In the genomic region with DNA sequence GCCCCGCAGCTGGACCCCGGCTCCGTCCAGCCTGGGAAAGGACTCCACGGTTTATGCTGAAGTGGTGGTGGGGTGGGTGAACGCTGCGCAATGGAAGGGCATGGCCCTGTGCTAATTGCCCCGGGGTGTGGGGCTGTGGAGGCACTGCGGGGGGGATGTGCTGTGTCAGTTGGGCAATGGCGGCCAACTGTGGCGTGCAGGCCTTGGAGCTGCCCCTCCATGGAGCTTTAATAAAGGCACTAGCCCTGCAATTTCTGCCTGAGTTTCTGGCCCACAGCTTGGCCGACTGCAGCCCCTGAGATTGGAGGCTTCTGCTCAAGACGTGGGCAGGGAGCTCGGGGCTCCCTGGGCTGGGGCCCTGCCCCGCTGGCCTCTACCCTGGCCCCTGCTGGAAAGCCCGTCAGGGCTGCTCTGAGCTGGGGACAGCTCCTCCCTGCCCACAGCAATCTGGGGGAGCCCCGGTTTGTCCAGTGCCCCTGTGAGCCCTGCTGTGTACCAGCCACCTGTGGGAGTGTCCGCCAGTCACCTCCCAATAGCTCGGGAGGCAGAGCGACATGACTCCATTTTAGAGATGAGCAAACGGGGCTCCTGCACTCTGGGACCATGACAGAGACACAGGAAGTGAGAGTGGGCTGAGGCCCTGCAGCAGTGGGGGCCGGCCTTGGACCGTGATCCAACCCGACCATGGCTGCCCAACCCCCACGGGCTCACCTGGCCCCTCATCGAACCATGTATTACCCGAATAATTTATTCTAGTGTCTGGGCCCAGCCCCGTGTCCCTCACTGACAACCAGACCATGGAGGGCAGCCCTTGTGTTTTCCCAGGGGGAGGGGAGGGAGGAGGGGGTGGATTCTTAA, we compare ENCODE assay signal across 8 cellular contexts. TPM values are rescaled to one million over a fixed set of nuclear protein-coding genes. Genes with fewer than 3 reads are reported as not detected.
DNase-seq lines count a peak whose midpoint lies in the region; ATAC-seq and TF ChIP-seq lines count a peak whose summit lies in the region.

No MANE protein-coding gene starts in this region.

- no peak for ATAC-seq in Right ventricle myocardium superior (ENCODE audit: poor library complexity)
- peak; percentile 12 for ATAC-seq in naive thymus-derived CD4-positive, alpha-beta T cell
- no peak for ATAC-seq in upper lobe of right lung
- ATAC-seq in HG02571 (IDR thresholded peaks at IDR 0.05; ENCODE audit: unreplicated experiment) = no peak

- peak overlapping the region; percentile 88 for H3K4me3 ChIP-seq in naive thymus-derived CD4-positive, alpha-beta T cell (ENCODE audit: low read length)
- peak overlapping the region; percentile 85 for H3K4me3 ChIP-seq in upper lobe of right lung

- no peaks in the 10 kb centered on the region for H3K27me3 ChIP-seq in naive thymus-derived CD4-positive, alpha-beta T cell (ENCODE audit: control insufficient read depth in 2 of 2, insufficient read depth in 2 of 2, low read length in 2 of 2)
- no peaks in the 10 kb centered on the region for H3K27me3 ChIP-seq in upper lobe of right lung

- peaks cover 18 to 33% of the 10 kb centered on the region in 2 donors for H3K4me1 ChIP-seq in naive thymus-derived CD4-positive, alpha-beta T cell (ENCODE audit: control insufficient read depth in 2 of 2, insufficient read depth in 2 of 2, low read length in 2 of 2)
- H3K4me1 ChIP-seq in upper lobe of right lung = peaks cover 38% of the 10 kb centered on the region

- H3K27ac Mint-ChIP-seq in naive thymus-derived CD4-positive, alpha-beta T cell = peak overlapping the region; percentile 85 to 99 (median 97)

- H3K27me3 Mint-ChIP-seq in naive thymus-derived CD4-positive, alpha-beta T cell = peaks cover 0 to 4% (median 0%) of the 10 kb centered on the region in 5 donors

- intact Hi-C loops in Right ventricle myocardium superior (cut with DNase I) = loop anchor here (2.0 kb wide), 2 partner anchors 31 to 133 kb away; no protein-coding TSS in a partner anchor
- intact Hi-C loops in cardiac septum (cut with DNase I) = loop anchor here (1.0 to 5.0 kb wide), 5 partner anchors 17 to 350 kb away; partner anchors contain the start of genes HES5 and PRXL2B
- intact Hi-C loops in naive thymus-derived CD4-positive, alpha-beta T cell (cut with micrococcal nuclease) = loop anchor here (1.0 to 5.0 kb wide), 14 partner anchors 9 to 415 kb away; partner anchors contain the start of genes PANK4 (in 2 of the 2), TNFRSF14 (in 2 of the 2) and PRXL2B (in 1 of the 2)
- intact Hi-C loops in upper lobe of right lung (cut with DNase I) = loop anchor here (10.0 kb wide), 1 partner anchor 133 kb away; the partner anchor contains the start of gene PEX10

- H3K9me3 ChIP-seq in naive thymus-derived CD4-positive, alpha-beta T cell (ENCODE audit: control insufficient read depth in 2 of 3, low read length in 3 of 3) = no peaks in the 10 kb centered on the region
- H3K9me3 ChIP-seq in upper lobe of right lung = no peaks in the 10 kb centered on the region

- peaks cover 0 to 2% (median 0%) of the 10 kb centered on the region in 5 donors for H3K36me3 Mint-ChIP-seq in naive thymus-derived CD4-positive, alpha-beta T cell

- H3K4me1 Mint-ChIP-seq in naive thymus-derived CD4-positive, alpha-beta T cell = peaks cover 0 to 34% (median 18%) of the 10 kb centered on the region in 7 donors

- POLR2A ChIA-PET in naive thymus-derived CD4-positive, alpha-beta T cell (lab: Charles Lee) = interaction anchor here (0.5 to 11.7 kb wide), 18 partner anchors 9 to 352 kb away, joined by 3 to 294 read pairs (median 8); partner anchors contain the start of genes FAAP20, HES5, MORN1 and PANK4

- no peaks in the 10 kb centered on the region for H3K9me3 Mint-ChIP-seq in naive thymus-derived CD4-positive, alpha-beta T cell

- CTCF ChIA-PET in naive thymus-derived CD4-positive, alpha-beta T cell (lab: Charles Lee) = interaction anchor here (0.6 to 3.6 kb wide), 13 partner anchors 9 to 352 kb away, joined by 3 to 32 read pairs (median 7); partner anchors contain the start of genes FAAP20, PANK4, PEX10 and PRXL2B

- no peak for TF ChIP-seq CTCF in upper lobe of right lung (IDR thresholded peaks at IDR 0.05)

- H3K27ac ChIP-seq in caudate nucleus (ENCODE audit: low read depth, low read length) (peak overlapping the region; percentile 99), upper lobe of right lung (peak overlapping the region; percentile 97)
- peak overlapping the region; percentile 97 for H3K27ac ChIP-seq in naive thymus-derived CD4-positive, alpha-beta T cell (ENCODE audit: low read depth, low read length)

- DNase-seq in Right ventricle myocardium superior = peak; percentile 64
- DNase-seq in cardiac septum (ENCODE audit: low spot score) = no peak
- peak; percentile 64 for DNase-seq in RPMI8226
- DNase-seq in caudate nucleus (lab: John Stamatoyannopoulos, UW) = peak in 2 of 61 donors; percentile 55 to 67
- peak in 5 of 9 donors; percentile 50 to 63 (median 54) for DNase-seq in naive thymus-derived CD4-positive, alpha-beta T cell
- no peak for DNase-seq in upper lobe of right lung
- no peak for DNase-seq in globus pallidus (ENCODE audit: low spot score)

- no peaks in the 10 kb centered on the region for H3K36me3 ChIP-seq in naive thymus-derived CD4-positive, alpha-beta T cell (ENCODE audit: control insufficient read depth in 2 of 3, insufficient read depth in 3 of 3, low read length in 3 of 3)
- no peaks in the 10 kb centered on the region for H3K36me3 ChIP-seq in upper lobe of right lung

- H3K4me3 Mint-ChIP-seq in naive thymus-derived CD4-positive, alpha-beta T cell = peak overlapping the region; percentile 87 to 97 (median 94)

RNA-seq across cellular contexts. Expression of gene TNFRSF14, which starts 8.7 kb away (rescaled TPM):
- total RNA-seq in Right ventricle myocardium superior (16.0 TPM), cardiac septum (13.8 TPM), upper lobe of right lung (133 TPM)
- total RNA-seq in naive thymus-derived CD4-positive, alpha-beta T cell = 100 to 1,000 TPM; 182 to 253 (median 204) TPM
- 10 to 100 TPM; 52.5 to 65.1 TPM for polyA plus RNA-seq in naive thymus-derived CD4-positive, alpha-beta T cell

RNA-seq across cellular contexts. Expression of gene HES5, which starts 17.4 kb away (rescaled TPM):
- total RNA-seq in Right ventricle myocardium superior (1.6 TPM), cardiac septum (2.0 TPM), upper lobe of right lung (1.5 TPM)
- not detected for total RNA-seq in naive thymus-derived CD4-positive, alpha-beta T cell
- not detected for polyA plus RNA-seq in naive thymus-derived CD4-positive, alpha-beta T cell

RNA-seq across cellular contexts. Expression of gene PANK4, which starts 21.0 kb away (rescaled TPM):
- total RNA-seq in Right ventricle myocardium superior = 45.5 TPM
- total RNA-seq in cardiac septum = 37.1 TPM
- 10 to 100 TPM; 55.8 to 91.2 (median 72.6) TPM for total RNA-seq in naive thymus-derived CD4-positive, alpha-beta T cell
- polyA plus RNA-seq in naive thymus-derived CD4-positive, alpha-beta T cell = 10 to 100 TPM; 12.7 to 29.9 TPM
- 36.4 TPM for total RNA-seq in upper lobe of right lung

RNA-seq across cellular contexts. Expression of gene PRXL2B, which starts 39.1 kb away (rescaled TPM):
- 9.8 TPM for total RNA-seq in Right ventricle myocardium superior
- 3.4 TPM for total RNA-seq in cardiac septum
- 10 to 100 TPM; 12.3 to 37.0 (median 26.7) TPM for total RNA-seq in naive thymus-derived CD4-positive, alpha-beta T cell
- 10 to 100 TPM; 15.7 to 26.5 TPM for polyA plus RNA-seq in naive thymus-derived CD4-positive, alpha-beta T cell
- 25.9 TPM for total RNA-seq in upper lobe of right lung

Comparison
In these comparisons a context has a peak if more than half of its experiments do, and no peak if none do; other contexts are left out.
1. DNase-seq: peak in Right ventricle myocardium superior (single experiment), RPMI8226 (single experiment) and naive thymus-derived CD4-positive, alpha-beta T cell (5 of 9); none in cardiac septum (single experiment), upper lobe of right lung (single experiment) and globus pallidus (single experiment).
2. Peak in every context shown above with its lines, with median percentiles within 50 percentile points of each other: H3K27ac ChIP-seq.